ENCODE assay signal across 26 cellular contexts in the genomic region with DNA sequence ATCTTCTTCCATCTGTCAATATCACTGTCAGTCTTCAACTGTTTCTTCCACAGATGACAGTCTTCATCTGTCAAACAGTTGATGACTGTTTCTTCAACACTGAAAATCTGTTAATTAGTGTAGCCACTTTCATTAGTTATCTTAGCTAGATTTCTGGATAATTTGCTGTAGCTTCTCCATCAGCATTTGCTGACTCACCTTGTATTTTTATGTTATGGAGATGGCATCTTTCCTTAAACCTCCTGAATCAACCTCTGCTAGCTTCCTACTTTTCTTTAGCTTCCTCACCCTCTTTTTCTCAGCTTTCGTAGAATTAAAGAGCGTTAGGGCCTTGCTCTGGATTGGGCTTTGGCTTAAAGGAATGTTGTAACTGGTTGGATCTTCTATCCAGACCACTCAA. TPM values are rescaled to one million over a fixed set of nuclear protein-coding genes. Genes with fewer than 3 reads are reported as not detected.
DNase-seq lines count a peak whose midpoint lies in the region; ATAC-seq, FAIRE-seq and TF ChIP-seq lines count a peak whose summit lies in the region.
"Had no signal": no experiment of that assay in that cellular context is flagged by ENCODE, and none has a peak within 500 bp of the region (broad histone marks: within the 10 kb centered on the region; RNA-seq: fewer than 3 reads in every experiment).

No MANE protein-coding gene starts in this region.

- 0 out of 6 replicates have a peak overlapping the region, but pooled peaks of 1 of the 2 experiments have one; percentile 3 for H3K27ac ChIP-seq in A549
- H3K27ac ChIP-seq in K562 (ENCODE audit: extremely low read depth, low read depth, low read length): no peak overlapping the region
- no peak overlapping the region for H3K27ac ChIP-seq in GM23338 (ENCODE audit: low read depth)
- H3K27ac ChIP-seq in uterus: no peak overlapping the region
- H3K27ac ChIP-seq: body of pancreas, epithelial cell of prostate, GM23248, neutrophil, PC-9, prostate gland had no signal

- H3K9me2 ChIP-seq in GM23338 (ENCODE audit: insufficient read depth): no peaks in the 10 kb centered on the region

- H4K20me1 ChIP-seq in K562 (replicated peaks; ENCODE audit: control insufficient read depth, insufficient read depth, low read length) (no peaks in the 10 kb centered on the region), GM23338 (replicated peaks; ENCODE audit: insufficient read depth) (no peaks in the 10 kb centered on the region)

- POLR2A ChIA-PET in A549 (lab: Yijun Ruan, JAX): interaction anchor here (0.8 kb wide), 1 partner anchor 24 kb away, joined by 4 read pairs; no protein-coding TSS in a partner anchor
- POLR2A ChIA-PET in K562 (lab: Yijun Ruan, JAX): interaction anchor here (1.0 to 1.8 kb wide), 2 partner anchors 16 to 26 kb away, joined by 3 to 8 read pairs; partner anchors contain the start of gene USP53

- no peaks in the 10 kb centered on the region for H3F3A ChIP-seq in GM23338 (replicated peaks; ENCODE audit: low read depth)

- BruUV-seq in K562 (replicated peaks; lab: Mats Ljungman, UMichigan): no TSS peak

- peak overlapping the region; percentile 4 for H3K4me3 Mint-ChIP-seq in activated CD4-positive, alpha-beta T cell treated with anti-CD3 and anti-CD28 coated beads, Interleukin-2, amount 10 ng/mL, durations not matched to agents 24 days and 14 days
- H3K4me3 Mint-ChIP-seq in T-helper 2 cell treated with Interferon-gamma antibody and Interleukin-4, amounts not matched to agents 5 μg/mL and 100 μg/mL, for 36 hours: peak overlapping the region; percentile 50
- H3K4me3 Mint-ChIP-seq in GM23338: no peak overlapping the region

- peak overlapping the region; percentile 78 for H3K27ac Mint-ChIP-seq in activated CD4-positive, alpha-beta T cell treated with anti-CD3 and anti-CD28 coated beads, Interleukin-2, amount 10 ng/mL, durations not matched to agents 24 days and 14 days
- peak overlapping the region; percentile 81 for H3K27ac Mint-ChIP-seq in T-helper 2 cell treated with Interferon-gamma antibody and Interleukin-4, amounts not matched to agents 5 μg/mL and 100 μg/mL, for 36 hours
- no peak overlapping the region; the same call in 1 of the 2 replicates for H3K27ac Mint-ChIP-seq in GM23338

- no peak for TF ChIP-seq CTCF in A549 (IDR thresholded peaks at IDR 0.05)
- TF ChIP-seq CTCF in K562 (IDR thresholded peaks at IDR 0.05 in 2 of 3, conservative IDR thresholded peaks at IDR 0.05 in 1 of 3; ENCODE audit: insufficient read depth in 2 of 3, low read depth in 1 of 3, low read length in 3 of 3): no peak
- TF ChIP-seq CTCF in GM23338 (conservative IDR thresholded peaks at IDR 0.05; ENCODE audit: low read depth in 2 of 2): no peak
- no peak for TF ChIP-seq CTCF in uterus (IDR thresholded peaks at IDR 0.05)

- H3K4me1 Mint-ChIP-seq in activated CD4-positive, alpha-beta T cell treated with anti-CD3 and anti-CD28 coated beads, Interleukin-2, amount 10 ng/mL, durations not matched to agents 24 days and 14 days: peaks cover 26% of the 10 kb centered on the region
- H3K4me1 Mint-ChIP-seq in T-helper 2 cell treated with Interferon-gamma antibody and Interleukin-4, amounts not matched to agents 5 μg/mL and 100 μg/mL, for 36 hours (ENCODE audit: low read depth): peaks cover 37% of the 10 kb centered on the region
- H3K4me1 Mint-ChIP-seq in GM23338: peaks cover 40% of the 10 kb centered on the region

- no peak for TF ChIP-seq EP300 in A549 (IDR thresholded peaks at IDR 0.05)
- TF ChIP-seq EP300 in K562 (IDR thresholded peaks at IDR 0.05; ENCODE audit: low read length): no peak

- no peaks in the 10 kb centered on the region for H3K9me1 ChIP-seq in K562 (ENCODE audit: control insufficient read depth, insufficient read depth, low read length)

- H3K79me2 ChIP-seq in K562 (ENCODE audit: control insufficient read depth, insufficient read depth, low read length): peaks cover 6% of the 10 kb centered on the region; the same call in 2 of the 3 replicates
- peaks cover 24% of the 10 kb centered on the region for H3K79me2 ChIP-seq in GM23338 (replicated peaks; ENCODE audit: insufficient read depth)

- H2AFZ ChIP-seq in K562 (ENCODE audit: low read depth, low read length) (no peak overlapping the region), GM23338 (no peak overlapping the region)
- H2AFZ ChIP-seq: GM23248, PC-9 had no signal

- TF ChIP-seq RAD21 in A549 (conservative IDR thresholded peaks at IDR 0.05 in 1 of 2, IDR thresholded peaks at IDR 0.05 in 1 of 2) (no peak), K562 (CRISPR knock-in tag; conservative IDR thresholded peaks at IDR 0.05 in 1 of 2, IDR thresholded peaks at IDR 0.05 in 1 of 2) (no peak)

- H3K27me3 ChIP-seq in K562 (ENCODE audit: control insufficient read depth in 2 of 2, insufficient read depth in 2 of 2, low read length in 2 of 2) (no peaks in the 10 kb centered on the region), GM23338 (ENCODE audit: insufficient read depth) (no peaks in the 10 kb centered on the region), uterus (no peaks in the 10 kb centered on the region)
- H3K27me3 ChIP-seq: body of pancreas, neutrophil had no signal

- in situ Hi-C loops in K562 (cut with MboI): no loop called here

- peaks cover 5% of the 10 kb centered on the region; the same call in 1 of the 3 replicates for H3K36me3 ChIP-seq in K562 (ENCODE audit: control insufficient read depth, insufficient read depth, low read length)
- H3K36me3 ChIP-seq in GM23338 (ENCODE audit: insufficient read depth): no peaks in the 10 kb centered on the region
- H3K36me3 ChIP-seq in uterus: no peaks in the 10 kb centered on the region
- H3K36me3 ChIP-seq: neutrophil, prostate gland had no signal

- FAIRE-seq in A549 (lab: Jason Lieb, UNC) (no peak), K562 (lab: Jason Lieb, UNC) (no peak)
- FAIRE-seq: TTC549 had no signal

- no peak overlapping the region for H3K9ac ChIP-seq in K562 (ENCODE audit: insufficient read depth in 1 of 2, low read depth in 2 of 2, low read length in 2 of 2)
- H3K9ac ChIP-seq: GM23248 had no signal

- no peak for TF ChIP-seq POLR2A in A549 (IDR thresholded peaks at IDR 0.05; ENCODE audit: low read length)
- TF ChIP-seq POLR2A in K562 (conservative IDR thresholded peaks at IDR 0.05): no peak
- no peak for TF ChIP-seq POLR2A in uterus (IDR thresholded peaks at IDR 0.05)

- 94% methylated on average over 2 of the region's 2 CpGs for WGBS in A549 (ENCODE audit: missing lambda C conversion rate)
- WGBS in K562 (ENCODE audit: insufficient coverage, low coverage, missing lambda C conversion rate): 77% methylated on average over 2 of the region's 2 CpGs

- DNase-seq in activated CD4-positive, alpha-beta T cell treated with anti-CD3 and anti-CD28 coated beads, Interleukin-2, amount 10 ng/mL, durations not matched to agents 24 days and 14 days: no peak
- DNase-seq in activated CD4-positive, alpha-beta T cell treated with anti-CD3 and anti-CD28 coated beads, Interleukin-2, amount 50 U/mL, for 4 hours: no peak
- DNase-seq in A549 (ENCODE audit: low read depth in 1 of 2, low spot score in 1 of 2) (no peak), K562 (ENCODE audit: extremely low read depth in 1 of 4, low spot score in 3 of 4) (no peak), GM23338 (ENCODE audit: low spot score) (no peak), uterus (no peak)
- DNase-seq in T-helper 2 cell treated with Interferon-gamma antibody and Interleukin-4, amounts not matched to agents 5 μg/mL and 100 μg/mL, for 36 hours (ENCODE audit: low spot score): no peak
- DNase-seq: activated CD4-positive, CD25-positive, alpha-beta regulatory T cell treated with anti-CD3 and anti-CD28 coated beads, Interleukin-2, amount 50 U/mL, for 72 hours; activated CD8-positive, alpha-beta memory T cell treated with anti-CD3 and anti-CD28 coated beads, Interleukin-2, amount 50 U/mL, for 4 hours; AML-193; body of pancreas; CD8-positive, alpha-beta memory T cell; DMS79; GM23248; head of caudate nucleus; Karpas-422; MV-4-11; NCI-H146; PC-9; SHP77 treated with DMSO at 0.1 percent for 48 hours; SW 1271 had no signal

- CTCF ChIA-PET in A549 (lab: Yijun Ruan, JAX) (interaction anchor here (0.8 kb wide), 1 partner anchor 25 kb away, joined by 4 read pairs; the partner anchor contains the start of gene USP53), K562 (lab: Yijun Ruan, JAX; ENCODE audit: low intra/inter-chr PET ratio) (no interaction called here)

- H3K27me3 Mint-ChIP-seq in activated CD4-positive, alpha-beta T cell treated with anti-CD3 and anti-CD28 coated beads, Interleukin-2, amount 10 ng/mL, durations not matched to agents 24 days and 14 days: no peaks in the 10 kb centered on the region
- H3K27me3 Mint-ChIP-seq in T-helper 2 cell treated with Interferon-gamma antibody and Interleukin-4, amounts not matched to agents 5 μg/mL and 100 μg/mL, for 36 hours (ENCODE audit: low read depth): no peaks in the 10 kb centered on the region
- H3K27me3 Mint-ChIP-seq in GM23338 (ENCODE audit: insufficient read depth, low read depth, poor library complexity): no peaks in the 10 kb centered on the region
- H3K27me3 Mint-ChIP-seq: CD8-positive, alpha-beta memory T cell had no signal

- intact Hi-C loops in activated CD4-positive, alpha-beta T cell treated with anti-CD3 and anti-CD28 coated beads, Interleukin-2, amount 10 ng/mL, durations not matched to agents 24 days and 14 days (cut with micrococcal nuclease): loop anchor here (1.0 kb wide), 3 partner anchors 28 to 62 kb away; no protein-coding TSS in a partner anchor
- intact Hi-C loops in K562 (cut with micrococcal nuclease) (no loop called here), uterus (cut with DNase I; ENCODE audit: low total_unique reads) (no loop called here)

- H3K9me3 Mint-ChIP-seq in activated CD4-positive, alpha-beta T cell treated with anti-CD3 and anti-CD28 coated beads, Interleukin-2, amount 10 ng/mL, durations not matched to agents 24 days and 14 days: peaks cover 5% of the 10 kb centered on the region
- no peaks in the 10 kb centered on the region for H3K9me3 Mint-ChIP-seq in T-helper 2 cell treated with Interferon-gamma antibody and Interleukin-4, amounts not matched to agents 5 μg/mL and 100 μg/mL, for 36 hours
- no peaks in the 10 kb centered on the region for H3K9me3 Mint-ChIP-seq in GM23338
- H3K9me3 Mint-ChIP-seq: CD8-positive, alpha-beta memory T cell had no signal

- peaks cover 17% of the 10 kb centered on the region for H3K36me3 Mint-ChIP-seq in activated CD4-positive, alpha-beta T cell treated with anti-CD3 and anti-CD28 coated beads, Interleukin-2, amount 10 ng/mL, durations not matched to agents 24 days and 14 days (ENCODE audit: low read depth)
- peaks cover 3% of the 10 kb centered on the region for H3K36me3 Mint-ChIP-seq in T-helper 2 cell treated with Interferon-gamma antibody and Interleukin-4, amounts not matched to agents 5 μg/mL and 100 μg/mL, for 36 hours (ENCODE audit: low read depth)
- H3K36me3 Mint-ChIP-seq in GM23338 (ENCODE audit: low read depth): no peaks in the 10 kb centered on the region

- H3K9me3 ChIP-seq in A549 (no peaks in the 10 kb centered on the region), K562 (replicated peaks; ENCODE audit: control insufficient read depth, insufficient read depth, low read depth, low read length) (no peaks in the 10 kb centered on the region), uterus (no peaks in the 10 kb centered on the region)
- H3K9me3 ChIP-seq: body of pancreas, neutrophil, prostate gland had no signal

- peaks cover 52% of the 10 kb centered on the region for H3K4me1 ChIP-seq in A549
- H3K4me1 ChIP-seq in K562 (replicated peaks in 1 of 2; ENCODE audit: control insufficient read depth in 2 of 2, insufficient read depth in 2 of 2, low read length in 2 of 2): peaks cover 0 to 9% of the 10 kb centered on the region in 2 experiments; a peak in 2 of 5 replicates
- peaks cover 34% of the 10 kb centered on the region for H3K4me1 ChIP-seq in GM23338 (ENCODE audit: insufficient read depth)
- no peaks in the 10 kb centered on the region for H3K4me1 ChIP-seq in uterus
- H3K4me1 ChIP-seq: prostate gland had no signal

- ATAC-seq in A549 (no peak), K562 (no peak), HG03025 (IDR thresholded peaks at IDR 0.05; ENCODE audit: low FRiP score, unreplicated experiment) (no peak), GM23338 (no peak)
- ATAC-seq: body of pancreas had no signal

- no peak overlapping the region for H3K4me2 ChIP-seq in A549
- no peak overlapping the region for H3K4me2 ChIP-seq in K562 (ENCODE audit: insufficient read depth, low read length)
- no peak overlapping the region for H3K4me2 ChIP-seq in GM23338
- H3K4me2 ChIP-seq: PC-9 had no signal

- H3K4me3 ChIP-seq in A549 (no peak overlapping the region), K562 (no peak overlapping the region), GM23338 (no peak overlapping the region), uterus (no peak overlapping the region)
- H3K4me3 ChIP-seq: body of pancreas, GM23248, PC-9, prostate gland had no signal

RNA-seq across cellular contexts. Expression of gene USP53, which starts 25.1 kb away (rescaled TPM):
- 6.2 and 7.3 TPM in 2 replicates for total RNA-seq in activated CD4-positive, alpha-beta T cell treated with anti-CD3 and anti-CD28 coated beads, Interleukin-2, amount 10 ng/mL, durations not matched to agents 24 days and 14 days
- 37.3 and 50.7 TPM in 2 replicates for polyA plus RNA-seq in A549 (2011; rRNA removed)
- polyA plus RNA-seq in A549 (2012; cell fraction: cytosol; rRNA removed): 3.6 and 3.9 TPM in 2 replicates
- 3.2 and 5.5 TPM in 2 replicates for polyA plus RNA-seq in A549 (2012; cell fraction: nucleus; rRNA removed)
- polyA plus RNA-seq in A549 (2017; fragmentation: RNase III; extraction: RNeasy Plus Mini Kit Qiagen cat#74134 plus additional on column Dnase treatment): 8.3 to 10.2 TPM (median 9.1 TPM) in 3 replicates
- 21.1 and 23.7 TPM in 2 replicates for polyA minus RNA-seq in A549 (2011; rRNA and poly(A)+ RNA removed)
- 5.2 and 25.9 TPM in 2 replicates for total RNA-seq in K562 (2011; cell fraction: chromatin; rRNA removed; ENCODE audit: low replicate concordance)
- total RNA-seq in K562 (2011; cell fraction: nucleolus; rRNA removed): 2.8 and 4.7 TPM in 2 replicates
- total RNA-seq in K562 (2011; cell fraction: nucleoplasm; rRNA removed): 9.2 and 25.1 TPM in 2 replicates
- total RNA-seq in K562 (2014; rRNA removed): 7.9 and 8.1 TPM in 2 replicates
- total RNA-seq in K562 (2014; rRNA removed; fragmentation: Illumina TruSeq; extraction: Trizol): 8.8 and 10.1 TPM in 2 replicates
- 9.3 and 9.6 TPM in 2 replicates for total RNA-seq in K562 (2015; rRNA removed; fragmentation: Illumina TruSeq; extraction: Trizol)
- 7.4 and 9.4 TPM in 2 replicates for total RNA-seq in K562 (2021)
- polyA plus RNA-seq in K562 (2011; rRNA removed): 7.4 and 9.1 TPM in 2 replicates
- polyA plus RNA-seq in K562 (2011; cell fraction: cytosol; rRNA removed): 1.2 and 2.9 TPM in 2 replicates
- 5.7 and 7.6 TPM in 2 replicates for polyA plus RNA-seq in K562 (2011; cell fraction: nucleus; rRNA removed)
- polyA plus RNA-seq in K562 (2012): 4.8 and 6.3 TPM in 2 replicates
- polyA plus RNA-seq in K562 (2014; fragmentation: Illumina TruSeq; extraction: Trizol): 6.4 and 8.3 TPM in 2 replicates
- 1 to 10 TPM; 2.9 TPM for polyA plus RNA-seq in K562 (2014; fragmentation: Nextera tagmentation; extraction: Ambion mirVana)
- 5.3 and 7.6 TPM in 2 replicates for polyA plus RNA-seq in K562 (2014; rRNA removed)
- polyA minus RNA-seq in K562 (2011; rRNA and poly(A)+ RNA removed): 15.8 and 20.2 TPM in 2 replicates
- polyA minus RNA-seq in K562 (2011; cell fraction: cytosol; rRNA and poly(A)+ RNA removed): 3.1 and 6.7 TPM in 2 replicates
- polyA minus RNA-seq in K562 (2011; cell fraction: nucleus; rRNA and poly(A)+ RNA removed): 9.4 and 15.2 TPM in 2 replicates
- 24.7 and 27.7 TPM in 2 replicates for total RNA-seq in GM23338 (2014; rRNA removed; shearing (Covaris generic))
- 12.4 and 17.1 TPM in 2 replicates for polyA plus RNA-seq in GM23338 (2016; fragmentation: Nextera tagmentation; extraction: Ambion mirVana)
- 100 to 1,000 TPM in 1 of 4 donors, 10 to 100 TPM in 3; 29.5 to 156 (median 48.6) TPM for total RNA-seq in uterus
